In genomic region chr17:64145751-64146417, GRCh38 we compare ENCODE assay signal across 1 cellular context.
A peak's percentile ranks its signal among the peaks of the same experiment; 100 is the strongest.
TF ChIP-seq lines count a peak whose summit lies in the region.

No MANE protein-coding gene starts in this region.

TF ChIP-seq in HepG2, 621 proteins besides CTCF, POLR2A, EP300 and RAD21 (continued from another document and continues in another):
- TF ChIP-seq, protein P1, sequence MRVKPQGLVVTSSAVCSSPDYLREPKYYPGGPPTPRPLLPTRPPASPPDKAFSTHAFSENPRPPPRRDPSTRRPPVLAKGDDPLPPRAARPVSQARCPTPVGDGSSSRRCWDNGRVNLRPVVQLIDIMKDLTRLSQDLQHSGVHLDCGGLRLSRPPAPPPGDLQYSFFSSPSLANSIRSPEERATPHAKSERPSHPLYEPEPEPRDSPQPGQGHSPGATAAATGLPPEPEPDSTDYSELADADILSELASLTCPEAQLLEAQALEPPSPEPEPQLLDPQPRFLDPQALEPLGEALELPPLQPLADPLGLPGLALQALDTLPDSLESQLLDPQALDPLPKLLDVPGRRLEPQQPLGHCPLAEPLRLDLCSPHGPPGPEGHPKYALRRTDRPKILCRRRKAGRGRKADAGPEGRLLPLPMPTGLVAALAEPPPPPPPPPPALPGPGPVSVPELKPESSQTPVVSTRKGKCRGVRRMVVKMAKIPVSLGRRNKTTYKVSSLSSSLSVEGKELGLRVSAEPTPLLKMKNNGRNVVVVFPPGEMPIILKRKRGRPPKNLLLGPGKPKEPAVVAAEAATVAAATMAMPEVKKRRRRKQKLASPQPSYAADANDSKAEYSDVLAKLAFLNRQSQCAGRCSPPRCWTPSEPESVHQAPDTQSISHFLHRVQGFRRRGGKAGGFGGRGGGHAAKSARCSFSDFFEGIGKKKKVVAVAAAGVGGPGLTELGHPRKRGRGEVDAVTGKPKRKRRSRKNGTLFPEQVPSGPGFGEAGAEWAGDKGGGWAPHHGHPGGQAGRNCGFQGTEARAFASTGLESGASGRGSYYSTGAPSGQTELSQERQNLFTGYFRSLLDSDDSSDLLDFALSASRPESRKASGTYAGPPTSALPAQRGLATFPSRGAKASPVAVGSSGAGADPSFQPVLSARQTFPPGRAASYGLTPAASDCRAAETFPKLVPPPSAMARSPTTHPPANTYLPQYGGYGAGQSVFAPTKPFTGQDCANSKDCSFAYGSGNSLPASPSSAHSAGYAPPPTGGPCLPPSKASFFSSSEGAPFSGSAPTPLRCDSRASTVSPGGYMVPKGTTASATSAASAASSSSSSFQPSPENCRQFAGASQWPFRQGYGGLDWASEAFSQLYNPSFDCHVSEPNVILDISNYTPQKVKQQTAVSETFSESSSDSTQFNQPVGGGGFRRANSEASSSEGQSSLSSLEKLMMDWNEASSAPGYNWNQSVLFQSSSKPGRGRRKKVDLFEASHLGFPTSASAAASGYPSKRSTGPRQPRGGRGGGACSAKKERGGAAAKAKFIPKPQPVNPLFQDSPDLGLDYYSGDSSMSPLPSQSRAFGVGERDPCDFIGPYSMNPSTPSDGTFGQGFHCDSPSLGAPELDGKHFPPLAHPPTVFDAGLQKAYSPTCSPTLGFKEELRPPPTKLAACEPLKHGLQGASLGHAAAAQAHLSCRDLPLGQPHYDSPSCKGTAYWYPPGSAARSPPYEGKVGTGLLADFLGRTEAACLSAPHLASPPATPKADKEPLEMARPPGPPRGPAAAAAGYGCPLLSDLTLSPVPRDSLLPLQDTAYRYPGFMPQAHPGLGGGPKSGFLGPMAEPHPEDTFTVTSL (CRISPR knock-in tag; IDR thresholded peaks at IDR 0.05; ENCODE audit: borderline replicate concordance) = peak; percentile 84
- TF ChIP-seq TGIF2 (CRISPR knock-in tag; IDR thresholded peaks at IDR 0.05) = peak; percentile 98
- TF ChIP-seq ZNF678 (CRISPR knock-in tag; IDR thresholded peaks at IDR 0.05) = peak; percentile 76; the same call in 1 of the 2 replicates
- TF ChIP-seq ZNF180 (CRISPR knock-in tag; IDR thresholded peaks at IDR 0.05; ENCODE audit: borderline replicate concordance, low read depth) = 0 out of 2 replicates have a peak, but pooled peaks have one; percentile 88
- no peak for TF ChIP-seq E2F2 (CRISPR knock-in tag; IDR thresholded peaks at IDR 0.05; ENCODE audit: borderline replicate concordance)
- TF ChIP-seq CBX1 (IDR thresholded peaks at IDR 0.05; ENCODE audit: low read depth) = peak; percentile 95
- TF ChIP-seq AGO1 (IDR thresholded peaks at IDR 0.05; ENCODE audit: low read depth, low read length, poor library complexity, severe bottlenecking) = no peak
- TF ChIP-seq SSRP1 (CRISPR knock-in tag; IDR thresholded peaks at IDR 0.05) = no peak; the same call in 1 of the 2 replicates
- no peak; the same call in 1 of the 2 replicates for TF ChIP-seq NFIB (CRISPR knock-in tag; IDR thresholded peaks at IDR 0.05; ENCODE audit: borderline replicate concordance)
- no peak for TF ChIP-seq ZNF274 (CRISPR knock-in tag; IDR thresholded peaks at IDR 0.05)
- TF ChIP-seq MATR3 (CRISPR knock-in tag; IDR thresholded peaks at IDR 0.05) = no peak
- TF ChIP-seq CSRNP2 (CRISPR knock-in tag; conservative IDR thresholded peaks at IDR 0.05; ENCODE audit: low read depth) = no peak; the same call in 1 of the 2 replicates
- TF ChIP-seq SNAI1 (CRISPR knock-in tag; IDR thresholded peaks at IDR 0.05; ENCODE audit: borderline replicate concordance) = peak; percentile 93; the same call in 1 of the 2 replicates
- peak; percentile 73 for TF ChIP-seq ARID3A (IDR thresholded peaks at IDR 0.05; ENCODE audit: low read depth, low read length)
- TF ChIP-seq ZNF124 (CRISPR knock-in tag; IDR thresholded peaks at IDR 0.05) = peak; percentile 52; the same call in 1 of the 2 replicates
- TF ChIP-seq PHF5A (CRISPR knock-in tag; IDR thresholded peaks at IDR 0.05; ENCODE audit: low read depth, unreplicated experiment) = peak; percentile 94
- no peak for TF ChIP-seq ZKSCAN5 (CRISPR knock-in tag; IDR thresholded peaks at IDR 0.05)
- TF ChIP-seq ZBTB25 (CRISPR knock-in tag; IDR thresholded peaks at IDR 0.05) = peak; percentile 96
- TF ChIP-seq TARDBP (CRISPR knock-in tag; IDR thresholded peaks at IDR 0.05) = peak; percentile 96
- TF ChIP-seq ZFP36 (IDR thresholded peaks at IDR 0.05; ENCODE audit: borderline replicate concordance, low read depth, low read length, partially characterized antibody) = no peak
- peak; percentile 97; the same call in 1 of the 2 replicates for TF ChIP-seq BORCS8-MEF2B (CRISPR knock-in tag; IDR thresholded peaks at IDR 0.05)
- peak; percentile 93 for TF ChIP-seq ZNF232 (CRISPR knock-in tag; IDR thresholded peaks at IDR 0.05; ENCODE audit: borderline replicate concordance)
- peak; percentile 97; the same call in 1 of the 2 replicates for TF ChIP-seq AFF4 (CRISPR knock-in tag; IDR thresholded peaks at IDR 0.05)
- 0 out of 2 replicates have a peak, but pooled peaks have one; percentile 53 for TF ChIP-seq TBP (CRISPR knock-in tag; IDR thresholded peaks at IDR 0.05)
- TF ChIP-seq ZNF644 (CRISPR knock-in tag; IDR thresholded peaks at IDR 0.05; ENCODE audit: low read depth) = no peak; the same call in 1 of the 2 replicates
- TF ChIP-seq FOXC1 (CRISPR knock-in tag; IDR thresholded peaks at IDR 0.05; ENCODE audit: borderline replicate concordance) = peak; percentile 94
- TF ChIP-seq ZNF816 (CRISPR knock-in tag; IDR thresholded peaks at IDR 0.05; ENCODE audit: borderline replicate concordance) = peak; percentile 97
- peak; percentile 98 for TF ChIP-seq DMAP1 (CRISPR knock-in tag; IDR thresholded peaks at IDR 0.05)
- 0 out of 2 replicates have a peak, but pooled peaks have one; percentile 11 for TF ChIP-seq RFX3 (CRISPR knock-in tag; IDR thresholded peaks at IDR 0.05)
- peak; percentile 5 for TF ChIP-seq ONECUT2 (CRISPR knock-in tag; IDR thresholded peaks at IDR 0.05)
- peak; percentile 72 for TF ChIP-seq BCL6 (CRISPR knock-in tag; IDR thresholded peaks at IDR 0.05)
- TF ChIP-seq, protein P2, sequence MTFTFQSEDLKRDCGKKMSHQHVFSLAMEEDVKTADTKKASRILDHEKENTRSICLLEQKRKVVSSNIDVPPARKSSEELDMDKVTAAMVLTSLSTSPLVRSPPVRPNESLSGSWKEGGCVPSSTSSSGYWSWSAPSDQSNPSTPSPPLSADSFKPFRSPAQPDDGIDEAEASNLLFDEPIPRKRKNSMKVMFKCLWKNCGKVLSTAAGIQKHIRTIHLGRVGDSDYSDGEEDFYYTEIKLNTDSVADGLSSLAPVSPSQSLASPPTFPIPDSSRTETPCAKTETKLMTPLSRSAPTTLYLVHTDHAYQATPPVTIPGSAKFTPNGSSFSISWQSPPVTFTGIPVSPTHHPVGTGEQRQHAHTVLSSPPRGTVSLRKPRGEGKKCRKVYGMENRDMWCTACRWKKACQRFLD (CRISPR knock-in tag; IDR thresholded peaks at IDR 0.05; ENCODE audit: borderline replicate concordance) = peak; percentile 94; the same call in 1 of the 2 replicates
- TF ChIP-seq SCMH1 (CRISPR knock-in tag; IDR thresholded peaks at IDR 0.05; ENCODE audit: borderline replicate concordance) = no peak
- peak; percentile 95 for TF ChIP-seq ATF7-NPFF (CRISPR knock-in tag; IDR thresholded peaks at IDR 0.05; ENCODE audit: low read depth)
- no peak for TF ChIP-seq TEF (CRISPR knock-in tag; IDR thresholded peaks at IDR 0.05)
- peak; percentile 15; the same call in 1 of the 2 replicates for TF ChIP-seq MTA1 (CRISPR knock-in tag; IDR thresholded peaks at IDR 0.05; ENCODE audit: borderline replicate concordance)
- TF ChIP-seq IRX3 (CRISPR knock-in tag; IDR thresholded peaks at IDR 0.05; ENCODE audit: borderline replicate concordance, low read depth) = no peak; the same call in 1 of the 2 replicates
- TF ChIP-seq ZEB1 (IDR thresholded peaks at IDR 0.05; ENCODE audit: insufficient replicate concordance, low read depth) = peak; percentile 60
- TF ChIP-seq PCBP2 (optimal IDR thresholded peaks at IDR 0.05; ENCODE audit: low read depth, low read length, poor library complexity, severe bottlenecking) = no peak
- TF ChIP-seq, protein P3, sequence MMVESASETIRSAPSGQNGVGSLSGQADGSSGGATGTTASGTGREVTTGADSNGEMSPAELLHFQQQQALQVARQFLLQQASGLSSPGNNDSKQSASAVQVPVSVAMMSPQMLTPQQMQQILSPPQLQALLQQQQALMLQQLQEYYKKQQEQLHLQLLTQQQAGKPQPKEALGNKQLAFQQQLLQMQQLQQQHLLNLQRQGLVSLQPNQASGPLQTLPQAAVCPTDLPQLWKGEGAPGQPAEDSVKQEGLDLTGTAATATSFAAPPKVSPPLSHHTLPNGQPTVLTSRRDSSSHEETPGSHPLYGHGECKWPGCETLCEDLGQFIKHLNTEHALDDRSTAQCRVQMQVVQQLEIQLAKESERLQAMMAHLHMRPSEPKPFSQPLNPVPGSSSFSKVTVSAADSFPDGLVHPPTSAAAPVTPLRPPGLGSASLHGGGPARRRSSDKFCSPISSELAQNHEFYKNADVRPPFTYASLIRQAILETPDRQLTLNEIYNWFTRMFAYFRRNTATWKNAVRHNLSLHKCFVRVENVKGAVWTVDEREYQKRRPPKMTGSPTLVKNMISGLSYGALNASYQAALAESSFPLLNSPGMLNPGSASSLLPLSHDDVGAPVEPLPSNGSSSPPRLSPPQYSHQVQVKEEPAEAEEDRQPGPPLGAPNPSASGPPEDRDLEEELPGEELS (CRISPR knock-in tag; IDR thresholded peaks at IDR 0.05) = peak; percentile 50
- peak; percentile 18; the same call in 1 of the 2 replicates for TF ChIP-seq NR0B2 (CRISPR knock-in tag; IDR thresholded peaks at IDR 0.05)
